1 cellular context compared by ENCODE assay signal in genomic region chr2:191382801-191383200, GRCh38.
TF ChIP-seq lines count a peak whose summit lies in the region.

No MANE protein-coding gene starts in this region.

TF ChIP-seq in HepG2, 621 proteins besides CTCF, POLR2A, EP300 and RAD21 (continued from another document):
- TF ChIP-seq HNF1B (CRISPR knock-in tag; IDR thresholded peaks at IDR 0.05) (0 out of 2 replicates have a peak, but pooled peaks have one; percentile 37), ZNF510 (CRISPR knock-in tag; IDR thresholded peaks at IDR 0.05; ENCODE audit: low read depth) (0 out of 2 replicates have a peak, but pooled peaks have one; percentile 62), THRA (CRISPR knock-in tag; IDR thresholded peaks at IDR 0.05; ENCODE audit: borderline replicate concordance) (0 out of 2 replicates have a peak, but pooled peaks have one; percentile 26), MED1 (CRISPR knock-in tag; IDR thresholded peaks at IDR 0.05) (peak; percentile 80), GABPA (IDR thresholded peaks at IDR 0.05; ENCODE audit: low read depth, low read length) (no peak), GABPA (CRISPR knock-in tag; IDR thresholded peaks at IDR 0.05; ENCODE audit: low read depth) (no peak), SOX5 (CRISPR knock-in tag; IDR thresholded peaks at IDR 0.05; ENCODE audit: borderline replicate concordance) (peak; percentile 65; the same call in 1 of the 2 replicates), TCF7 (IDR thresholded peaks at IDR 0.05; ENCODE audit: low read depth) (peak; percentile 10; the same call in 1 of the 2 replicates), ARID5B (CRISPR knock-in tag; IDR thresholded peaks at IDR 0.05) (peak; percentile 98), AHDC1 (CRISPR knock-in tag; IDR thresholded peaks at IDR 0.05; ENCODE audit: borderline replicate concordance) (peak; percentile 94; the same call in 1 of the 2 replicates)
